2 cellular contexts compared by ENCODE assay signal in genomic region chr19:44334639-44335038, GRCh38. TPM values are rescaled to one million over a fixed set of nuclear protein-coding genes. Genes with fewer than 3 reads are reported as not detected.
"Had no signal": no experiment of that assay in that cellular context is flagged by ENCODE, and none has a peak within 500 bp of the region (broad histone marks: within the 10 kb centered on the region; RNA-seq: fewer than 3 reads in every experiment).

No MANE protein-coding gene starts in this region.

RNA-seq across cellular contexts. Expression of gene ZNF112, which starts 21.8 kb away (rescaled TPM):
- total RNA-seq: natural killer cell treated with Interleukin-12 subunit alpha and Interleukin-12 subunit beta and Interleukin-15 and Interleukin-18, amount 100 ng/mL, for 72 hours had no signal
- polyA plus RNA-seq: naive thymus-derived CD8-positive, alpha-beta T cell had no signal
